ENCODE assay signal across 10 cellular contexts in the genomic region with DNA sequence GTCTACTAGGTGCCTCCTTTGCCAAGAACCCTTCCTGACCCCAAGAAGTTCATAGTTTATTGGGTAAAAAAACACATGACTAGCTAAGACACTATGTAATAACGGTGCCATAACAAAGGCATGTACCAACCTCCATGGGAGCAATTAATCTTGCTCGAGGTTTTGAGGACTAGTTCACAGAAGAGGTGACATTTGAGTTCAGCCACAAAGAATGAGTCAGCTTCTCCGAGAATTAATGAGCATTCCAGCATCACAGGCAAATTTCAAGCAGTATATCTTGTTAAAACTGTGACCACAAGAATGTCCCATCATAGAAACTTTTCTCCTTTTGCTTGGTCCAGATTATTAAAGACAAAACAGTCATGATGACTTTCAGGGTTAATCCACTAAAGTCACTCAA.
DNase-seq lines count a peak whose midpoint lies in the region; TF ChIP-seq lines count a peak whose summit lies in the region.
"Had no signal": no experiment of that assay in that cellular context is flagged by ENCODE, and none has a peak within 500 bp of the region (broad histone marks: within the 10 kb centered on the region; RNA-seq: fewer than 3 reads in every experiment).

No MANE protein-coding gene starts in this region.

- intact Hi-C loops in tibial artery (cut with DNase I; ENCODE audit: low total_unique reads): loop anchor here (5.0 kb wide), 1 partner anchor 35 kb away; no protein-coding TSS in a partner anchor

- H3K9me3 Mint-ChIP-seq in activated T-cell treated with anti-CD3 and anti-CD28 coated beads, Interleukin-2, amount 50 U/mL, for 24 hours: no peaks in the 10 kb centered on the region
- no peaks in the 10 kb centered on the region for H3K9me3 Mint-ChIP-seq in T-helper 2 cell treated with Interferon-gamma antibody and Interleukin-4, amounts not matched to agents 5 μg/mL and 100 μg/mL, for 36 hours
- H3K9me3 Mint-ChIP-seq in glutamatergic neuron (ENCODE audit: unreplicated experiment): no peaks in the 10 kb centered on the region

- no peak overlapping the region for H3K4me3 ChIP-seq in tibial artery

- H3K4me1 ChIP-seq in tibial artery: peaks cover 0 to 41% (median 12%) of the 10 kb centered on the region in 4 donors

- H3K27ac Mint-ChIP-seq in activated T-cell treated with anti-CD3 and anti-CD28 coated beads, Interleukin-2, amount 50 U/mL, for 24 hours: peak overlapping the region; percentile 94
- peak overlapping the region; percentile 52 for H3K27ac Mint-ChIP-seq in T-helper 2 cell treated with Interferon-gamma antibody and Interleukin-4, amounts not matched to agents 5 μg/mL and 100 μg/mL, for 36 hours
- no peak overlapping the region for H3K27ac Mint-ChIP-seq in glutamatergic neuron (ENCODE audit: unreplicated experiment)
- H3K27ac Mint-ChIP-seq: B cell had no signal

- H3K36me3 Mint-ChIP-seq in activated T-cell treated with anti-CD3 and anti-CD28 coated beads, Interleukin-2, amount 50 U/mL, for 24 hours (ENCODE audit: low read depth): no peaks in the 10 kb centered on the region
- no peaks in the 10 kb centered on the region for H3K36me3 Mint-ChIP-seq in T-helper 2 cell treated with Interferon-gamma antibody and Interleukin-4, amounts not matched to agents 5 μg/mL and 100 μg/mL, for 36 hours (ENCODE audit: low read depth)
- no peaks in the 10 kb centered on the region for H3K36me3 Mint-ChIP-seq in glutamatergic neuron (ENCODE audit: unreplicated experiment)

- no peaks in the 10 kb centered on the region for H3K27me3 Mint-ChIP-seq in activated T-cell treated with anti-CD3 and anti-CD28 coated beads, Interleukin-2, amount 50 U/mL, for 24 hours
- H3K27me3 Mint-ChIP-seq in T-helper 2 cell treated with Interferon-gamma antibody and Interleukin-4, amounts not matched to agents 5 μg/mL and 100 μg/mL, for 36 hours (ENCODE audit: low read depth): peaks cover 4% of the 10 kb centered on the region
- H3K27me3 Mint-ChIP-seq in glutamatergic neuron (ENCODE audit: unreplicated experiment): no peaks in the 10 kb centered on the region

- peak overlapping the region; percentile 53 for H3K4me3 Mint-ChIP-seq in activated T-cell treated with anti-CD3 and anti-CD28 coated beads, Interleukin-2, amount 50 U/mL, for 24 hours
- H3K4me3 Mint-ChIP-seq in T-helper 2 cell treated with Interferon-gamma antibody and Interleukin-4, amounts not matched to agents 5 μg/mL and 100 μg/mL, for 36 hours: peak overlapping the region; percentile 8
- H3K4me3 Mint-ChIP-seq in glutamatergic neuron (ENCODE audit: unreplicated experiment): no peak overlapping the region
- H3K4me3 Mint-ChIP-seq: B cell had no signal

- H3K27ac ChIP-seq in tibial artery: peak overlapping the region; percentile 56 to 57

- H3K36me3 ChIP-seq in tibial artery: no peaks in the 10 kb centered on the region

- H3K27me3 ChIP-seq in tibial artery: no peaks in the 10 kb centered on the region

- H3K4me1 Mint-ChIP-seq in activated T-cell treated with anti-CD3 and anti-CD28 coated beads, Interleukin-2, amount 50 U/mL, for 24 hours (ENCODE audit: low read depth): peaks cover 38% of the 10 kb centered on the region
- peaks cover 21% of the 10 kb centered on the region for H3K4me1 Mint-ChIP-seq in T-helper 2 cell treated with Interferon-gamma antibody and Interleukin-4, amounts not matched to agents 5 μg/mL and 100 μg/mL, for 36 hours (ENCODE audit: low read depth)
- H3K4me1 Mint-ChIP-seq in glutamatergic neuron (ENCODE audit: low read depth, unreplicated experiment): no peaks in the 10 kb centered on the region

- TF ChIP-seq CTCF in tibial artery (IDR thresholded peaks at IDR 0.05) (no peak), glutamatergic neuron (IDR thresholded peaks at IDR 0.05; ENCODE audit: partially characterized antibody, unreplicated experiment) (no peak)

- no peaks in the 10 kb centered on the region for H3K9me3 ChIP-seq in tibial artery

- DNase-seq in activated T-cell treated with anti-CD3 and anti-CD28 coated beads, Interleukin-2, amount 50 U/mL, for 24 hours: no peak
- DNase-seq in activated T-cell treated with anti-CD3 and anti-CD28 coated beads, Interleukin-2, amount 50 U/mL, for 48 hours: no peak
- DNase-seq in T-helper 2 cell treated with Interferon-gamma antibody and Interleukin-4, amounts not matched to agents 5 μg/mL and 100 μg/mL, for 36 hours (ENCODE audit: low spot score): peak; percentile 56
- DNase-seq in fibroblast of peridontal ligament (ENCODE audit: extremely low read depth): peak; percentile 73
- no peak for DNase-seq in tibial artery
- no peak for DNase-seq in NCI-H2029 (lab: John Stamatoyannopoulos, UW)
- no peak for DNase-seq in NCI-H2081 treated with DMSO at 0.1 percent for 48 hours (lab: John Stamatoyannopoulos, UW)
- no peak for DNase-seq in glutamatergic neuron
- DNase-seq: caudate nucleus had no signal

Comparison
In these comparisons a context has a peak if more than half of its experiments do, and no peak if none do; other contexts are left out.
1. DNase-seq: peak in T-helper 2 cell treated with Interferon-gamma antibody and Interleukin-4, amounts not matched to agents 5 μg/mL and 100 μg/mL, for 36 hours (single experiment) and fibroblast of peridontal ligament (single experiment); none in activated T-cell treated with anti-CD3 and anti-CD28 coated beads, Interleukin-2, amount 50 U/mL, for 24 hours (single experiment), activated T-cell treated with anti-CD3 and anti-CD28 coated beads, Interleukin-2, amount 50 U/mL, for 48 hours (0 of 2), tibial artery (0 of 2), NCI-H2029 (single experiment), NCI-H2081 treated with DMSO at 0.1 percent for 48 hours (single experiment) and glutamatergic neuron (single experiment).